ENCODE assay signal across 19 cellular contexts in the genomic region with DNA sequence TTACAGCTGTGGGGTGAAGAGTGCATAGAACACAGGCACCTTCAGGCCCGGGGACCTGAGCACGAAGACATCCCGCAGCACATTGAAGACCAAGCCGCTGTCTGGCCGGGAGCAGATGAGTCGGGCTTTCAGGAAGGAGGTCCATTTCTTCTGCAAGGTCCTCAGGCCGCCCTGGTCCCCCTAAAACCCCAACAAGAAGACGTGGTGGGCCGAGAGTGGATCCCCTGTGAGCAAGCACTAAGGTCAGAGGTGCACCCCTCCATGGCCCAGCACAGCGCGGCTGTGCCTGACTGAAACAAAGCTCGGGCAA.
DNase-seq lines count a peak whose midpoint lies in the region; ATAC-seq and TF ChIP-seq lines count a peak whose summit lies in the region.
"Had no signal": no experiment of that assay in that cellular context is flagged by ENCODE, and none has a peak within 500 bp of the region (broad histone marks: within the 10 kb centered on the region; RNA-seq: fewer than 3 reads in every experiment).

No MANE protein-coding gene starts in this region.

- H3K4me1 ChIP-seq in spleen = peaks cover 3 to 42% (median 31%) of the 10 kb centered on the region in 6 donors

- DNase-seq in natural killer cell treated with Interleukin-12 subunit alpha and Interleukin-12 subunit beta and Interleukin-15 and Interleukin-18, amount 100 ng/mL, for 72 hours (ENCODE audit: low spot score) = no peak
- DNase-seq in natural killer cell (no peak), spleen (no peak), NCI-H2227 treated with DMSO at 0.1 percent for 48 hours (lab: John Stamatoyannopoulos, UW) (no peak), amygdala (lab: John Stamatoyannopoulos, UW) (no peak), NCI-H2029 (lab: John Stamatoyannopoulos, UW) (no peak), NCI-H2081 (lab: John Stamatoyannopoulos, UW) (no peak)
- DNase-seq: activated CD4-positive, alpha-beta memory T cell treated with anti-CD3 and anti-CD28 coated beads, Interleukin-2, amount 10 ng/mL, durations not matched to agents 7 days and 5 days; activated effector memory CD4-positive, alpha-beta T cell treated with anti-CD3 and anti-CD28 coated beads, Interleukin-2, amount 50 U/mL, for 16 hours; NCI-H1436 treated with DMSO at 0.1 percent for 48 hours; NCI-H524; stimulated activated naive CD8-positive, alpha-beta T cell treated with anti-CD3 and anti-CD28 coated beads, Interleukin-15, Interleukin-2, amounts not matched to agents 100 U/mL and 50 U/mL, for 24 hours had no signal

- TF ChIP-seq CTCF in natural killer cell (IDR thresholded peaks at IDR 0.05) (no peak), spleen (IDR thresholded peaks at IDR 0.05 in 8 of 11, conservative IDR thresholded peaks at IDR 0.05 in 3 of 11) (no peak)

- H3K36me3 ChIP-seq in spleen = peaks cover 0 to 100% (median 99%) of the 10 kb centered on the region in 6 donors
- H3K36me3 ChIP-seq: brain microvascular endothelial cell had no signal

- no peaks in the 10 kb centered on the region for H3K9me3 ChIP-seq in spleen
- H3K9me3 ChIP-seq: Caco-2 had no signal

- TF ChIP-seq POLR2A in spleen (IDR thresholded peaks at IDR 0.05) = no peak

- peak overlapping the region; percentile 86 to 96 for H3K27ac Mint-ChIP-seq in natural killer cell treated with Interleukin-12 subunit alpha and Interleukin-12 subunit beta and Interleukin-15 and Interleukin-18, amount 100 ng/mL, for 72 hours
- H3K27ac Mint-ChIP-seq in natural killer cell = no peak overlapping the region
- H3K27ac Mint-ChIP-seq: GM23338, HFFc6, memory B cell had no signal

- no peaks in the 10 kb centered on the region for H3K9me3 Mint-ChIP-seq in natural killer cell treated with Interleukin-12 subunit alpha and Interleukin-12 subunit beta and Interleukin-15 and Interleukin-18, amount 100 ng/mL, for 72 hours
- H3K9me3 Mint-ChIP-seq in natural killer cell = no peaks in the 10 kb centered on the region
- H3K9me3 Mint-ChIP-seq: activated CD4-positive, alpha-beta memory T cell treated with anti-CD3 and anti-CD28 coated beads, Interleukin-2, amount 10 ng/mL, durations not matched to agents 7 days and 5 days; GM23338; HFFc6; memory B cell had no signal

- peak overlapping the region; percentile 86 for H3K27ac ChIP-seq in layer of hippocampus (ENCODE audit: low read depth, low read length)
- peak overlapping the region in 7 of 8 donors; percentile 58 to 91 (median 85) for H3K27ac ChIP-seq in spleen
- H3K27ac ChIP-seq: brain microvascular endothelial cell, KMS-11 had no signal

- H3K27me3 Mint-ChIP-seq in natural killer cell treated with Interleukin-12 subunit alpha and Interleukin-12 subunit beta and Interleukin-15 and Interleukin-18, amount 100 ng/mL, for 72 hours = no peaks in the 10 kb centered on the region
- no peaks in the 10 kb centered on the region for H3K27me3 Mint-ChIP-seq in natural killer cell (ENCODE audit: low read depth in 2 of 2)
- H3K27me3 Mint-ChIP-seq: activated CD4-positive, alpha-beta memory T cell treated with anti-CD3 and anti-CD28 coated beads, Interleukin-2, amount 10 ng/mL, durations not matched to agents 7 days and 5 days; memory B cell had no signal

- H3K4me3 Mint-ChIP-seq in natural killer cell treated with Interleukin-12 subunit alpha and Interleukin-12 subunit beta and Interleukin-15 and Interleukin-18, amount 100 ng/mL, for 72 hours = no peak overlapping the region
- no peak overlapping the region for H3K4me3 Mint-ChIP-seq in natural killer cell
- H3K4me3 Mint-ChIP-seq: activated CD4-positive, alpha-beta memory T cell treated with anti-CD3 and anti-CD28 coated beads, Interleukin-2, amount 10 ng/mL, durations not matched to agents 7 days and 5 days; GM23338; HFFc6; memory B cell had no signal

- WGBS in spleen, 5 donors = 95 to 100% (median 95%) methylated on average over 4 to 12 of the region's 12 CpGs

- H3K36me3 Mint-ChIP-seq in natural killer cell treated with Interleukin-12 subunit alpha and Interleukin-12 subunit beta and Interleukin-15 and Interleukin-18, amount 100 ng/mL, for 72 hours = peaks cover 13% of the 10 kb centered on the region
- H3K36me3 Mint-ChIP-seq in natural killer cell = peaks cover 5% of the 10 kb centered on the region

- H3K4me1 Mint-ChIP-seq in natural killer cell treated with Interleukin-12 subunit alpha and Interleukin-12 subunit beta and Interleukin-15 and Interleukin-18, amount 100 ng/mL, for 72 hours (ENCODE audit: low read depth in 2 of 2) = peaks cover 42 to 46% of the 10 kb centered on the region in 2 donors
- H3K4me1 Mint-ChIP-seq in natural killer cell = peaks cover 4 to 13% of the 10 kb centered on the region in 2 donors
- H3K4me1 Mint-ChIP-seq: GM23338 had no signal

- H3K4me3 ChIP-seq in spleen = peak overlapping the region in 1 of 8 donors; percentile 48
- H3K4me3 ChIP-seq: GM23338 had no signal

- H3K27me3 ChIP-seq in layer of hippocampus (ENCODE audit: control insufficient read depth, insufficient read depth, low read length) (no peaks in the 10 kb centered on the region), spleen (replicated peaks in 1 of 7) (no peaks in the 10 kb centered on the region)
- H3K27me3 ChIP-seq: brain microvascular endothelial cell had no signal

- ATAC-seq in natural killer cell treated with Interleukin-12 subunit alpha and Interleukin-12 subunit beta and Interleukin-15 and Interleukin-18, amount 100 ng/mL, for 72 hours = no peak
- no peak for ATAC-seq in natural killer cell
- ATAC-seq: GM23338 had no signal

- intact Hi-C loops in natural killer cell (cut with micrococcal nuclease) = no loop called here
- intact Hi-C loops in spleen (cut with DNase I; ENCODE audit: low total_unique reads) = no loop called here

Comparison
In these comparisons a context has a peak if more than half of its experiments do, and no peak if none do; other contexts are left out.
1. H3K27ac Mint-ChIP-seq: peak in natural killer cell treated with Interleukin-12 subunit alpha and Interleukin-12 subunit beta and Interleukin-15 and Interleukin-18, amount 100 ng/mL, for 72 hours (2 of 2); none in natural killer cell (0 of 2).